ENCODE assay signal across 8 cellular contexts in the genomic region with DNA sequence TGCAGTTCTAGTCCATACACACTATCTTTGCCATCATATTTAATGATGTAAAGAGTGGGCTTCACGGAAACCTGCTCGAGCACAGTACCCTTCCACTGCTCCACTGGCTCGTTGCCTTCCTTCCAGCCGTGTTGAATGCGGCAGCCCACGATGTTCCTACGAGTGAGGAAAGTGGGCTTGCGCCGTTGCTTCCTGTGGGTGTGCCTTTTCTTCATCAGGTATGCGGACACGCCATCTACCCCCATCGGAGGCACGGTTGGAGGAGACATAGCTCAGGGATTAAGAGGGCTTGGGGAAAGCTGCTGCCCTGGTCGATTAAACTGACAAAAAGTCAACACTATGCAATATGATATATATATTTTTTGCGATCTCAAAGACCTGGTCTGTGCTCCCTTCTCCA. TPM values are rescaled to one million over a fixed set of nuclear protein-coding genes. Genes with fewer than 3 reads are reported as not detected.
DNase-seq lines count a peak whose midpoint lies in the region; ATAC-seq, FAIRE-seq and TF ChIP-seq lines count a peak whose summit lies in the region.

No MANE protein-coding gene starts in this region.

- no peaks in the 10 kb centered on the region for H3K9me3 Mint-ChIP-seq in natural killer cell

- no peak for TF ChIP-seq CTCF in natural killer cell (IDR thresholded peaks at IDR 0.05)

- no peaks in the 10 kb centered on the region for H3K27me3 Mint-ChIP-seq in natural killer cell (ENCODE audit: low read depth in 2 of 2)

- H3K4me1 Mint-ChIP-seq in natural killer cell, result peaks cover 18 to 23% of the 10 kb centered on the region in 2 donors

- peak overlapping the region; percentile 77 to 89 for H3K27ac Mint-ChIP-seq in natural killer cell

- peak; percentile 16 to 22 (median 22) for ATAC-seq in natural killer cell

- FAIRE-seq in H54 (lab: Jason Lieb, UNC), result peak; percentile 60

- no peaks in the 10 kb centered on the region for H3K36me3 Mint-ChIP-seq in natural killer cell

- DNase-seq in NCI-H2081 (lab: John Stamatoyannopoulos, UW) (peak; percentile 51 to 71), NCI-H2081 treated with DMSO at 0.1 percent for 48 hours (lab: John Stamatoyannopoulos, UW) (no peak), H54 (ENCODE audit: insufficient read length, low spot score) (no peak), M059J (ENCODE audit: low read depth) (peak; percentile 57), erythroblast (lab: John Stamatoyannopoulos, UW) (peak; percentile 54 to 57), natural killer cell (peak; percentile 17), SHP77 treated with DMSO at 0.1 percent for 48 hours (lab: John Stamatoyannopoulos, UW) (no peak)
- peak; percentile 32 for DNase-seq in activated CD4-positive, CD25-positive, alpha-beta regulatory T cell treated with anti-CD3 and anti-CD28 coated beads, Interleukin-2, amount 50 U/mL, for 72 hours

- peak overlapping the region; percentile 90 for H3K4me3 Mint-ChIP-seq in natural killer cell

- TF ChIP-seq POLR2A in H54 (IDR thresholded peaks at IDR 0.05; ENCODE audit: low read depth, low read length) (no peak), erythroblast (IDR thresholded peaks at IDR 0.05; ENCODE audit: low read length) (no peak)

- intact Hi-C loops in natural killer cell (cut with micrococcal nuclease), result loop anchor here (5.0 kb wide), 1 partner anchor 397 kb away; no protein-coding TSS in a partner anchor

RNA-seq across cellular contexts. Expression of gene SPIN4, which starts 0.6 kb away (rescaled TPM):
- total RNA-seq in M059J (2014; rRNA removed; shearing (Covaris generic)), result 17.8 and 26.0 TPM in 2 replicates
- total RNA-seq in natural killer cell, result 10 to 100 TPM in 2 of 3 donors, 1 to 10 TPM in 1; 9.6 to 12.9 (median 11.0) TPM

Comparison
In these comparisons a context has a peak if more than half of its experiments do, and no peak if none do; other contexts are left out.
1. DNase-seq: peak in NCI-H2081 (2 of 2), M059J (single experiment), activated CD4-positive, CD25-positive, alpha-beta regulatory T cell treated with anti-CD3 and anti-CD28 coated beads, Interleukin-2, amount 50 U/mL, for 72 hours (single experiment), erythroblast (2 of 2) and natural killer cell (single experiment); none in NCI-H2081 treated with DMSO at 0.1 percent for 48 hours (single experiment), H54 (single experiment) and SHP77 treated with DMSO at 0.1 percent for 48 hours (single experiment).